In the genomic region with DNA sequence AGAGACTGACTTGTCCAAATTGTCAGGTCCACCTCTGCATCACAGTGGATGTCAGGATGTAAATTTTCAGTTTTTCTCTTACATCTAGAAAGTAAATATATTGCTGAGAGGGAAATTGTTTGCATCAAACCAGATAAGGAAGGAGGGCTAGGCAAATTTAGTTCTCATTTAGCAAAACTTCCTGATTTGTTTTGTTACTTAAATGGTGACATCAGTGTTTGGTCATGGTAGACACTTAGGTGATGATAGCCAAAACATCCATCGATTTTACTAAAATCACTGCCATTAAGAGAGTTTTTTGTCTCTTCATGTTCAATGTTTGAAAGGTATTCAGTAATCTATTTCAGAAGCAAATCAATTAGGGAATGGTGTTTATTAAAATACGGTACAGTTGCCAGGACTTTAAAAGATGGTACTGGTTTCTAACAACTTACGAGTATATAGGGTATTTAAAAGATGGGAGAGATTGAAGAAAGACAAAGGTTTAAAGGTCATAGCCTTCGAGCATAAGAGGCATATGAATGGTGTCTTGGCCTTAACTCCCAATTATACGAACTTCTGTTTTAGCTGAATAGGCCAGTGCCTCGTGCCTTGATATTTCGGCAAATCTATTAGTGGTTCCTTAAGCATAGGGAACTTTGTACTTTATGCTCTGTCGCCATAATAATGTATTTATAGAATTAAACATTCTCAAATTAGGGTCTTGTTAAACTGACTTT, we compare ENCODE assay signal across 9 cellular contexts. TPM values are rescaled to one million over a fixed set of nuclear protein-coding genes. Genes with fewer than 3 reads are reported as not detected.
A peak's percentile ranks its signal among the peaks of the same experiment; 100 is the strongest.
DNase-seq lines count a peak whose midpoint lies in the region; ATAC-seq, FAIRE-seq and TF ChIP-seq lines count a peak whose summit lies in the region.
"Had no signal": no experiment of that assay in that cellular context is flagged by ENCODE, and none has a peak within 500 bp of the region (broad histone marks: within the 10 kb centered on the region; RNA-seq: fewer than 3 reads in every experiment).

No MANE protein-coding gene starts in this region.

- peaks cover 10% of the 10 kb centered on the region for H3F3A ChIP-seq in DOHH2 (ENCODE audit: control insufficient read depth, insufficient read depth)
- H3F3A ChIP-seq in PC-3 (ENCODE audit: low read length, unreplicated experiment) = peaks cover 21% of the 10 kb centered on the region

- H3K4me2 ChIP-seq in DOHH2 (ENCODE audit: low read length) = peak overlapping the region; percentile 78
- H3K4me2 ChIP-seq in PC-3 (ENCODE audit: low read length) = peak overlapping the region; percentile 87
- H3K4me2 ChIP-seq in H1 (ENCODE audit: insufficient read depth in 1 of 2, low read depth in 2 of 2, low read length in 2 of 2) = peak overlapping the region; percentile 80 to 91; a peak in 2 of 4 replicates
- H3K4me2 ChIP-seq in parathyroid adenoma (ENCODE audit: low read length) = peak overlapping the region; percentile 77

- H3K79me1 ChIP-seq in H1 (ENCODE audit: low read depth, low read length) = no peaks in the 10 kb centered on the region

- H3K23ac ChIP-seq in H1 (ENCODE audit: insufficient read length) = no peak overlapping the region

- TF ChIP-seq CTCF in DOHH2 (IDR thresholded peaks at IDR 0.05; ENCODE audit: low read depth, low read length, poor library complexity, severe bottlenecking) = no peak
- no peak for TF ChIP-seq CTCF in PC-3 (conservative IDR thresholded peaks at IDR 0.05; ENCODE audit: low read depth, low read length)
- TF ChIP-seq CTCF in H1 (IDR thresholded peaks at IDR 0.05; ENCODE audit: control extremely low read depth in 1 of 3, insufficient read depth in 1 of 3, low read depth in 1 of 3, low read length in 3 of 3) = no peak
- TF ChIP-seq CTCF in parathyroid adenoma (IDR thresholded peaks at IDR 0.05) = no peak

- no peak for TF ChIP-seq EP300 in H1 (IDR thresholded peaks at IDR 0.05; ENCODE audit: borderline replicate concordance in 1 of 2, low read depth in 2 of 2, low read length in 2 of 2)

- no peak overlapping the region for H4K8ac ChIP-seq in H1 (ENCODE audit: extremely low read depth, insufficient read depth, low read length)

- intact Hi-C loops in PC-3 (cut with micrococcal nuclease) = loop anchor here (2.0 to 5.0 kb wide), 4 partner anchors 13 to 579 kb away; no protein-coding TSS in a partner anchor

- H3K27ac ChIP-seq in DOHH2 (ENCODE audit: low read depth, low read length) = no peak overlapping the region
- H3K27ac ChIP-seq in PC-3 (ENCODE audit: low read length) = peak overlapping the region; percentile 69
- no peak overlapping the region for H3K27ac ChIP-seq in H1 (ENCODE audit: low read depth, low read length)
- H3K27ac ChIP-seq in parathyroid adenoma = no peak overlapping the region

- H3K4me1 ChIP-seq in DOHH2 (ENCODE audit: control insufficient read depth, low read length) = peaks cover 34% of the 10 kb centered on the region
- H3K4me1 ChIP-seq in PC-3 (ENCODE audit: insufficient read depth, low read length) = peaks cover 18% of the 10 kb centered on the region
- H3K4me1 ChIP-seq in H1 (replicated peaks in 1 of 4; ENCODE audit: control insufficient read depth in 3 of 4, insufficient read depth in 4 of 4, low read length in 3 of 4) = peaks cover 4 to 14% (median 6%) of the 10 kb centered on the region in 4 experiments; a peak in 3 of 7 replicates
- no peaks in the 10 kb centered on the region for H3K4me1 ChIP-seq in parathyroid adenoma

- no peak overlapping the region for H2BK15ac ChIP-seq in H1 (ENCODE audit: low read length)

- CTCF ChIA-PET in PC-3 (lab: Charles Lee) = interaction anchor here (0.7 kb wide), 1 partner anchor 210 kb away, joined by 4 read pairs; no protein-coding TSS in a partner anchor
- CTCF ChIA-PET in H1 (lab: Charles Lee; ENCODE audit: partially characterized antibody) = interaction anchor here (0.6 to 12.3 kb wide), 11 partner anchors 10 to 188 kb away, joined by 3 to 115 read pairs (median 3); no protein-coding TSS in a partner anchor

- H3K18ac ChIP-seq in H1 (ENCODE audit: extremely low read depth, low read length) = no peak overlapping the region

- H3K56ac ChIP-seq in H1 (replicated peaks; ENCODE audit: insufficient read length, low read depth, low read length) = no peak overlapping the region

- TF ChIP-seq POLR2A in H1 (IDR thresholded peaks at IDR 0.05; ENCODE audit: control extremely low read depth in 1 of 2, low read depth in 2 of 2, low read length in 2 of 2) = no peak; a peak in 1 of 3 replicates

- no peak overlapping the region for H2BK5ac ChIP-seq in H1 (ENCODE audit: low read depth, low read length)

- no peak overlapping the region for H3K14ac ChIP-seq in H1 (ENCODE audit: insufficient read length)

- no peak for TF ChIP-seq RAD21 in H1 (IDR thresholded peaks at IDR 0.05 in 1 of 2, conservative IDR thresholded peaks at IDR 0.05 in 1 of 2; ENCODE audit: low read depth in 2 of 2, low read length in 2 of 2)

- BruUV-seq in PC-3 (replicated peaks; lab: Mats Ljungman, UMichigan) = no TSS peak

- H3K79me2 ChIP-seq in DOHH2 (ENCODE audit: control insufficient read depth, low read length) = peaks cover 42% of the 10 kb centered on the region
- H3K79me2 ChIP-seq in PC-3 (ENCODE audit: low read length) = peaks cover 73% of the 10 kb centered on the region
- peaks cover 0 to 32% of the 10 kb centered on the region in 2 experiments; a peak in 2 of 4 replicates for H3K79me2 ChIP-seq in H1 (ENCODE audit: control insufficient read depth in 1 of 2, insufficient read depth in 2 of 2, low read length in 2 of 2)
- H3K79me2 ChIP-seq in parathyroid adenoma = peaks cover 2% of the 10 kb centered on the region

- no peak overlapping the region for H2AK5ac ChIP-seq in H1 (ENCODE audit: low read depth, low read length)

- peaks cover 19% of the 10 kb centered on the region for H3K23me2 ChIP-seq in H1 (ENCODE audit: low read depth, low read length)

- 82% methylated on average over 8 of the region's 8 CpGs; no CpG with 5 or more reads in 1 of the 2 experiments for WGBS in H1 (ENCODE audit: extremely low coverage in 1 of 2, insufficient coverage in 1 of 2, insufficient read length in 1 of 2, insufficient replicate concordance in 2 of 2, low coverage in 1 of 2, low lambda C conversion rate in 2 of 2, missing lambda C conversion rate in 1 of 2), 2 experiments

- H3K4me3 ChIP-seq in DOHH2 (ENCODE audit: low read length) (peak overlapping the region; percentile 98), PC-3 (ENCODE audit: low read length) (peak overlapping the region; percentile 99), H1 (ENCODE audit: extremely low read depth in 1 of 4, insufficient read depth in 2 of 4, low read depth in 3 of 4, low read length in 4 of 4) (peak overlapping the region in 1 of 4 experiments; percentile 68; a peak in 2 of 8 replicates), parathyroid adenoma (ENCODE audit: low read depth, low read length) (peak overlapping the region; percentile 64)

- no peak overlapping the region for H4K91ac ChIP-seq in H1 (replicated peaks; ENCODE audit: insufficient read length, low read length)

- H3K9me3 ChIP-seq in DOHH2 (ENCODE audit: control insufficient read depth, insufficient read depth, low read length) (no peaks in the 10 kb centered on the region), PC-3 (ENCODE audit: low read length) (no peaks in the 10 kb centered on the region), H1 (ENCODE audit: insufficient read depth in 2 of 2, low read depth in 1 of 2, low read length in 1 of 2) (no peaks in the 10 kb centered on the region), parathyroid adenoma (ENCODE audit: control insufficient read depth, low read length) (no peaks in the 10 kb centered on the region)

- POLR2A ChIA-PET in PC-3 (lab: Charles Lee; ENCODE audit: unreplicated experiment) (interaction anchor here (0.6 to 1.4 kb wide), 6 partner anchors 13 to 138 kb away, joined by 3 to 21 read pairs (median 6); no protein-coding TSS in a partner anchor), H1 (lab: Charles Lee; ENCODE audit: partially characterized antibody) (interaction anchor here (0.5 to 9.4 kb wide), 7 partner anchors 10 to 68 kb away, joined by 3 to 253 read pairs (median 9); no protein-coding TSS in a partner anchor)

- H2BK20ac ChIP-seq in H1 (ENCODE audit: low read length) = no peak overlapping the region

- no peak for FAIRE-seq in H1 (lab: Jason Lieb, UNC)
- FAIRE-seq: endometrium had no signal

- H3K9ac ChIP-seq in PC-3 (ENCODE audit: low read length) = peak overlapping the region; percentile 97
- no peak overlapping the region for H3K9ac ChIP-seq in H1 (replicated peaks in 1 of 4; ENCODE audit: extremely low read depth in 1 of 4, low read depth in 3 of 4, low read length in 3 of 4)
- no peak overlapping the region for H3K9ac ChIP-seq in parathyroid adenoma

- no peak overlapping the region for H2BK12ac ChIP-seq in H1 (ENCODE audit: low read depth, low read length)

- H3K36me3 ChIP-seq in DOHH2 (ENCODE audit: control insufficient read depth, low read length) (peaks cover 33% of the 10 kb centered on the region), PC-3 (ENCODE audit: low read depth, low read length) (peaks cover 43% of the 10 kb centered on the region), H1 (ENCODE audit: control insufficient read depth in 2 of 4, insufficient read depth in 4 of 4, low read length in 3 of 4) (no peaks in the 10 kb centered on the region), parathyroid adenoma (ENCODE audit: control insufficient read depth, insufficient read depth, low read length) (no peaks in the 10 kb centered on the region)

- no peak overlapping the region for H3K4ac ChIP-seq in H1 (replicated peaks; ENCODE audit: insufficient read length, low read depth, low read length)

- H3K27me3 ChIP-seq in DOHH2 (ENCODE audit: control insufficient read depth, low read length) = no peaks in the 10 kb centered on the region
- H3K27me3 ChIP-seq in PC-3 (ENCODE audit: low read length) = no peaks in the 10 kb centered on the region
- peaks cover 0 to 31% (median 18%) of the 10 kb centered on the region in 4 experiments; a peak in 6 of 7 replicates for H3K27me3 ChIP-seq in H1 (replicated peaks in 1 of 4; ENCODE audit: control insufficient read depth in 3 of 4, extremely low read depth in 1 of 4, insufficient read depth in 3 of 4, low read length in 3 of 4)
- H3K27me3 ChIP-seq in parathyroid adenoma (ENCODE audit: control insufficient read depth, insufficient read depth, low read length) = no peaks in the 10 kb centered on the region

- H2BK120ac ChIP-seq in H1 (replicated peaks; ENCODE audit: low read depth, low read length) = no peak overlapping the region

- H3K9me2 ChIP-seq in DOHH2 (replicated peaks; ENCODE audit: control insufficient read depth, low read length) (no peaks in the 10 kb centered on the region), PC-3 (replicated peaks; ENCODE audit: low read length) (no peaks in the 10 kb centered on the region)

- DNase-seq in PC-3 (no peak), H1 (ENCODE audit: low read depth in 1 of 2, low spot score in 2 of 2) (no peak), NCI-H510A treated with DMSO at 0.1 percent for 48 hours (lab: John Stamatoyannopoulos, UW) (no peak), HuH-7 (ENCODE audit: low spot score) (no peak)

- no peak overlapping the region for H4K5ac ChIP-seq in H1 (ENCODE audit: insufficient read length, low read depth, low read length)

- peaks cover 17% of the 10 kb centered on the region for H4K20me1 ChIP-seq in DOHH2 (ENCODE audit: control insufficient read depth, insufficient read depth, low read depth, low read length)
- H4K20me1 ChIP-seq in PC-3 (ENCODE audit: low read length) = peaks cover 49% of the 10 kb centered on the region
- peaks cover 18 to 23% of the 10 kb centered on the region in 2 experiments for H4K20me1 ChIP-seq in H1 (replicated peaks in 1 of 2; ENCODE audit: control insufficient read depth in 1 of 2, insufficient read depth in 2 of 2, low read length in 2 of 2)

- ATAC-seq in PC-3 (no peak), GM19035 (IDR thresholded peaks at IDR 0.05; ENCODE audit: unreplicated experiment) (no peak), GM21576 (IDR thresholded peaks at IDR 0.05; ENCODE audit: unreplicated experiment) (no peak)

- H2AFZ ChIP-seq in PC-3 (ENCODE audit: low read length) = no peak overlapping the region
- H2AFZ ChIP-seq in H1 (ENCODE audit: low read length) = no peak overlapping the region
- no peak overlapping the region for H2AFZ ChIP-seq in parathyroid adenoma

RNA-seq across cellular contexts. Expression of gene IER5, which starts 3.0 kb away (rescaled TPM):
- total RNA-seq in PC-3 (2014; rRNA removed) = 100 and 126 TPM in 2 replicates
- 7.1 and 7.7 TPM in 2 replicates for total RNA-seq in H1 (2021; fragmentation: NEBNext Ultra II Directional; extraction: Animal tissue kit (Norgen Biotek cat#: 25700))
- polyA plus RNA-seq in H1 (2011; rRNA removed) = 3.5 and 4.3 TPM in 2 replicates
- 5.5 TPM for polyA plus RNA-seq in H1 (2011; cell fraction: cytosol; rRNA removed)
- polyA plus RNA-seq in H1 (2011; cell fraction: nucleus; rRNA removed) = 6.0 TPM
- polyA plus RNA-seq in H1 (2012, experiment 1 of 2) = 7.1 to 7.5 TPM (median 7.2 TPM) in 4 replicates
- 6.3 TPM for polyA plus RNA-seq in H1 (2012, experiment 2 of 2)
- polyA plus RNA-seq in H1 (2013, experiment 1 of 2) = 3.4 TPM
- 3.4 TPM for polyA plus RNA-seq in H1 (2013, experiment 2 of 2)
- polyA minus RNA-seq in H1 (2011; rRNA and poly(A)+ RNA removed) = 3.2 and 4.0 TPM in 2 replicates
- 6.9 TPM for polyA minus RNA-seq in H1 (2011; cell fraction: cytosol; rRNA and poly(A)+ RNA removed)
- polyA minus RNA-seq in H1 (2011; cell fraction: nucleus; rRNA and poly(A)+ RNA removed) = 14.5 TPM

RNA-seq across cellular contexts. Expression of gene MR1, which starts 57.7 kb away (rescaled TPM):
- 3.4 and 4.4 TPM in 2 replicates for total RNA-seq in PC-3 (2014; rRNA removed)
- 0.19 TPM in 1 of 2 replicates, not detected in the other for total RNA-seq in H1 (2021; fragmentation: NEBNext Ultra II Directional; extraction: Animal tissue kit (Norgen Biotek cat#: 25700))
- polyA plus RNA-seq in H1 (2011; rRNA removed) = 0.09 and 0.14 TPM in 2 replicates
- 0.19 TPM for polyA plus RNA-seq in H1 (2011; cell fraction: cytosol; rRNA removed)
- 0.04 TPM for polyA plus RNA-seq in H1 (2011; cell fraction: nucleus; rRNA removed)
- 0.07 to 0.41 TPM in 2 of 4 replicates, not detected in the others for polyA plus RNA-seq in H1 (2012, experiment 1 of 2)
- not detected for polyA plus RNA-seq in H1 (2012, experiment 2 of 2)
- 0.10 TPM for polyA plus RNA-seq in H1 (2013, experiment 1 of 2)
- polyA plus RNA-seq in H1 (2013, experiment 2 of 2) = 0.11 TPM
- 0.13 and 0.22 TPM in 2 replicates for polyA minus RNA-seq in H1 (2011; rRNA and poly(A)+ RNA removed)
- polyA minus RNA-seq in H1 (2011; cell fraction: cytosol; rRNA and poly(A)+ RNA removed) = not detected
- 0.40 TPM for polyA minus RNA-seq in H1 (2011; cell fraction: nucleus; rRNA and poly(A)+ RNA removed)

Comparison
In these comparisons a context has a peak if more than half of its experiments do, and no peak if none do; other contexts are left out.
1. RNA of gene IER5, which starts 3.0 kb away (total RNA-seq): 100 to 126 TPM in PC-3; 7.1 to 7.7 TPM in H1; every median in the first group is over 10 times any median in the second.
2. Peak in every context shown above with its lines, with median percentiles within 50 percentile points of each other: H3K4me2 ChIP-seq.